In the genomic region with DNA sequence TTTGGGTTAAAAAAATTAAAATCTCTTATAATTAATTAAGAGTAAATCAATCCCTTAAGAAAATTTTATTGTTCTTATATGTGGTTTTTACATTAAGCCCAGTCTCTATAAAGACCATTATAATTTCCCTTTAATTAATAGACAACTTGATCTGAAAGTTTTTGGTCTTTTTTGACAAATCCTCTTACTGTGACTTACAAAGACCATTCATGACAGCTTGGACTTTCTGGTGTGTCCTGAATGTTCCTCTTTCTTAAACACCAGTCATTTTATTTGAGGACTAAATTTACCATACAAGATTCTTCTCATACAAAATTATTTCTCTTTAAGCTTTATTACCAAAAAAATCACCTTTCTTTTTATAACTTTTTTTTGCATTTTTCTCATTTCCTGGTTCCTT, we compare ENCODE assay signal across 27 cellular contexts.
"Had no signal": no experiment of that assay in that cellular context is flagged by ENCODE, and none has a peak within 500 bp of the region (broad histone marks: within the 10 kb centered on the region; RNA-seq: fewer than 3 reads in every experiment).

No MANE protein-coding gene starts in this region.

- H3K36me3 ChIP-seq: esophagus squamous epithelium, heart right ventricle, lower lobe of right lung, ovary, spleen, thoracic aorta, tibial nerve, upper lobe of left lung had no signal

- DNase-seq: dermis blood vessel endothelial cell; effector memory CD4-positive, alpha-beta T cell; erythroblast; esophagus squamous epithelium; foreskin melanocyte; glutamatergic neuron; heart right ventricle; hippocampal formation; left ventricle myocardium superior; lower lobe of right lung; natural killer cell; occipital lobe; ovary; posterior cingulate gyrus; psoas muscle; right cardiac atrium; spleen; stimulated activated CD4-positive, alpha-beta T cell treated with anti-CD3 and anti-CD28 coated beads, Interleukin-4, amount 100 ng/mL, for 4 hours; stimulated activated naive B cell treated with anti-CD40 and anti-IgM and Interleukin-4, amounts not matched to agents 10 μg/mL and 1 μg/mL and 100 μg/mL, for 72 hours; upper lobe of left lung had no signal

- H3K27ac Mint-ChIP-seq: natural killer cell; stimulated activated naive B cell treated with anti-CD40 and anti-IgM and Interleukin-4, amounts not matched to agents 10 μg/mL and 1 μg/mL and 100 μg/mL, for 72 hours; stimulated activated naive CD8-positive, alpha-beta T cell treated with anti-CD3 and anti-CD28 coated beads, Interleukin-15, Interleukin-2, amounts not matched to agents 100 ng/mL and 50 ng/mL, for 24 hours had no signal

- H3K27me3 ChIP-seq: esophagus squamous epithelium, heart right ventricle, ovary, spleen, tibial nerve, upper lobe of left lung had no signal

- H3K36me3 Mint-ChIP-seq: natural killer cell; stimulated activated naive B cell treated with anti-CD40 and anti-IgM and Interleukin-4, amounts not matched to agents 10 μg/mL and 1 μg/mL and 100 μg/mL, for 72 hours had no signal

- H3K9me3 ChIP-seq: esophagus squamous epithelium, ovary, psoas muscle, thoracic aorta had no signal

- H3K4me1 ChIP-seq: esophagus squamous epithelium, heart right ventricle, lower lobe of right lung, psoas muscle, upper lobe of left lung had no signal

- ATAC-seq: heart right ventricle; left ventricle myocardium superior; lower lobe of right lung; natural killer cell; psoas muscle; right cardiac atrium; stimulated activated naive B cell treated with anti-CD40 and anti-IgM and Interleukin-4, amounts not matched to agents 10 μg/mL and 1 μg/mL and 100 μg/mL, for 72 hours had no signal

- H3K27ac ChIP-seq: coronary artery, esophagus squamous epithelium, heart right ventricle, lower lobe of right lung, ovary, psoas muscle, skin epidermis, spleen, thoracic aorta, tibial nerve, upper lobe of left lung had no signal

- H3K4me3 ChIP-seq: coronary artery, esophagus squamous epithelium, heart right ventricle, lower lobe of right lung, ovary, psoas muscle, skin epidermis, spleen, thoracic aorta, tibial nerve, upper lobe of left lung had no signal

- FAIRE-seq: keratinocyte, urothelium cell line had no signal

- H3K4me3 Mint-ChIP-seq: natural killer cell; stimulated activated naive B cell treated with anti-CD40 and anti-IgM and Interleukin-4, amounts not matched to agents 10 μg/mL and 1 μg/mL and 100 μg/mL, for 72 hours; stimulated activated naive CD8-positive, alpha-beta T cell treated with anti-CD3 and anti-CD28 coated beads, Interleukin-15, Interleukin-2, amounts not matched to agents 100 ng/mL and 50 ng/mL, for 24 hours had no signal

- H3K4me1 Mint-ChIP-seq: natural killer cell; stimulated activated naive B cell treated with anti-CD40 and anti-IgM and Interleukin-4, amounts not matched to agents 10 μg/mL and 1 μg/mL and 100 μg/mL, for 72 hours had no signal
